In genomic region chr18:68725341-68725740, GRCh38 we compare ENCODE assay signal across 23 cellular contexts.
"Had no signal": no experiment of that assay in that cellular context is flagged by ENCODE, and none has a peak within 500 bp of the region (broad histone marks: within the 10 kb centered on the region; RNA-seq: fewer than 3 reads in every experiment).

No MANE protein-coding gene starts in this region.

- H3K36me3 Mint-ChIP-seq: activated CD4-positive, alpha-beta memory T cell treated with anti-CD3 and anti-CD28 coated beads for 36 hours; activated naive CD8-positive, alpha-beta T cell had no signal

- H3K4me3 ChIP-seq: coronary artery, mucosa of descending colon, ovary, psoas muscle, spleen, thoracic aorta, upper lobe of right lung had no signal

- H3K27me3 Mint-ChIP-seq: activated B cell treated with CpG ODN at 0.5 μM for 24 hours; activated CD4-positive, alpha-beta memory T cell treated with anti-CD3 and anti-CD28 coated beads for 36 hours; activated CD8-positive, alpha-beta memory T cell treated with anti-CD3 and anti-CD28 coated beads, Interleukin-2, amount 10 ng/mL, durations not matched to agents 7 days and 5 days; activated naive CD8-positive, alpha-beta T cell; memory B cell; stimulated activated memory B cell treated with anti-CD40 and anti-IgM and Interleukin-4, amounts not matched to agents 10 μg/mL and 1 μg/mL and 100 μg/mL, for 72 hours had no signal

- FAIRE-seq: frontal cortex had no signal

- DNase-seq: activated B cell treated with CpG ODN at 0.5 μM for 24 hours; activated CD4-positive, alpha-beta memory T cell treated with anti-CD3 and anti-CD28 coated beads for 36 hours; activated CD4-positive, alpha-beta T cell treated with anti-CD3 and anti-CD28 coated beads for 4 hours; activated CD8-positive, alpha-beta memory T cell treated with anti-CD3 and anti-CD28 coated beads, Interleukin-2, amount 10 ng/mL, durations not matched to agents 7 days and 5 days; amniotic stem cell; brain microvascular endothelial cell; central memory CD4-positive, alpha-beta T cell; left ventricle myocardium superior; mucosa of descending colon; naive thymus-derived CD4-positive, alpha-beta T cell; ovary; psoas muscle; spleen; stimulated activated CD4-positive, alpha-beta T cell treated with anti-CD3 and anti-CD28 coated beads, Interleukin-4, amount 100 ng/mL, for 4 hours; upper lobe of right lung had no signal

- H3K4me3 Mint-ChIP-seq: activated B cell treated with CpG ODN at 0.5 μM for 24 hours; activated CD4-positive, alpha-beta memory T cell treated with anti-CD3 and anti-CD28 coated beads for 36 hours; activated CD8-positive, alpha-beta memory T cell treated with anti-CD3 and anti-CD28 coated beads, Interleukin-2, amount 10 ng/mL, durations not matched to agents 7 days and 5 days; activated naive CD8-positive, alpha-beta T cell; memory B cell; stimulated activated memory B cell treated with anti-CD40 and anti-IgM and Interleukin-4, amounts not matched to agents 10 μg/mL and 1 μg/mL and 100 μg/mL, for 72 hours; T-helper 2 cell treated with Interferon-gamma antibody and Interleukin-4, amounts not matched to agents 5 μg/mL and 100 μg/mL, for 36 hours had no signal

- H3K27me3 ChIP-seq: brain microvascular endothelial cell, ovary, spleen, upper lobe of right lung had no signal

- H3K9me3 ChIP-seq: mucosa of descending colon, ovary, psoas muscle, spleen, thoracic aorta, upper lobe of right lung had no signal

- H3K27ac ChIP-seq: brain microvascular endothelial cell, coronary artery, ovary, psoas muscle, spleen, thoracic aorta, upper lobe of right lung had no signal

- H3K27ac Mint-ChIP-seq: activated B cell treated with CpG ODN at 0.5 μM for 24 hours; activated CD4-positive, alpha-beta memory T cell treated with anti-CD3 and anti-CD28 coated beads for 36 hours; activated CD8-positive, alpha-beta memory T cell treated with anti-CD3 and anti-CD28 coated beads, Interleukin-2, amount 10 ng/mL, durations not matched to agents 7 days and 5 days; activated naive CD8-positive, alpha-beta T cell; memory B cell; stimulated activated memory B cell treated with anti-CD40 and anti-IgM and Interleukin-4, amounts not matched to agents 10 μg/mL and 1 μg/mL and 100 μg/mL, for 72 hours; T-helper 2 cell treated with Interferon-gamma antibody and Interleukin-4, amounts not matched to agents 5 μg/mL and 100 μg/mL, for 36 hours had no signal

- ATAC-seq: activated CD8-positive, alpha-beta memory T cell treated with anti-CD3 and anti-CD28 coated beads, Interleukin-2, amount 10 ng/mL, durations not matched to agents 7 days and 5 days; left ventricle myocardium superior; mucosa of descending colon; naive thymus-derived CD4-positive, alpha-beta T cell; psoas muscle; sciatic nerve; stimulated activated memory B cell treated with anti-CD40 and anti-IgM and Interleukin-4, amounts not matched to agents 10 μg/mL and 1 μg/mL and 100 μg/mL, for 72 hours; upper lobe of right lung had no signal

- H3K4me1 ChIP-seq: psoas muscle, upper lobe of right lung had no signal

- H3K9me3 Mint-ChIP-seq: activated B cell treated with CpG ODN at 0.5 μM for 24 hours; activated CD4-positive, alpha-beta memory T cell treated with anti-CD3 and anti-CD28 coated beads for 36 hours; T-helper 2 cell treated with Interferon-gamma antibody and Interleukin-4, amounts not matched to agents 5 μg/mL and 100 μg/mL, for 36 hours had no signal

- H3K36me3 ChIP-seq: brain microvascular endothelial cell, ovary, spleen, thoracic aorta, upper lobe of right lung had no signal
